Comparison of ENCODE assay signal across 29 cellular contexts in the genomic region with DNA sequence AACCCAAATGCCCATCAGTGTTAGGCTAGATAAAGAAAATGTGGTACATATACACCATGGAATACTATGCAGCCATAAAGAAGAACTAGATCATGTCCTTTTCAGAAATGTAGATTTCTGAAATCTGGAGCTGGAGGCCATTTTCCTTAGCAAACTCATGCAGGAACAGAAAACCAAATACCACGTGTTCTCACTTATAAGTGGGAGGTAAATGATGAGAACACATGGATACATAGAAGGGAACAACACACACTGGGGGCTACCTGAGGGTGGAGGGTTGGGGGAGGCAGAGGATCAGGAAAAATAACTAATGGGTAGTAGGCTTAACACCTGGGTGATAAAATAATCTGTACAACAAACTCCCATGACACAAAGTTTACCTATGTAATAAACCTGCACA.
"Had no signal": no experiment of that assay in that cellular context is flagged by ENCODE, and none has a peak within 500 bp of the region (broad histone marks: within the 10 kb centered on the region; RNA-seq: fewer than 3 reads in every experiment).

No MANE protein-coding gene starts in this region.

- H3K36me3 Mint-ChIP-seq: stimulated activated effector memory CD8-positive, alpha-beta T cell treated with anti-CD3 and anti-CD28 coated beads, Interleukin-12 subunit alpha, Interleukin-12 subunit beta, amount 100 ng/mL, for 72 hours; type B pancreatic cell had no signal

- FAIRE-seq: urothelium cell line had no signal

- H3K4me3 ChIP-seq: stomach, suprapubic skin, testis, thoracic aorta, thyroid gland, tibial artery, tibial nerve, transverse colon, upper lobe of left lung, upper lobe of right lung, uterus, vagina had no signal

- H3K4me3 Mint-ChIP-seq: stimulated activated effector memory CD8-positive, alpha-beta T cell treated with anti-CD3 and anti-CD28 coated beads, Interleukin-12 subunit alpha, Interleukin-12 subunit beta, amount 100 ng/mL, for 72 hours; stimulated activated memory B cell treated with anti-CD40 and anti-IgM and Interleukin-4, amounts not matched to agents 10 μg/mL and 1 μg/mL and 100 μg/mL, for 72 hours; stimulated activated naive B cell treated with anti-CD40 and anti-IgM and Interleukin-4, amounts not matched to agents 10 μg/mL and 1 μg/mL and 100 μg/mL, for 72 hours; stimulated activated naive CD8-positive, alpha-beta T cell treated with anti-CD3 and anti-CD28 coated beads, Interleukin-15, amount 100 ng/mL, for 72 hours; stimulated activated naive CD8-positive, alpha-beta T cell treated with anti-CD3 and anti-CD28 coated beads, Interleukin-15, Interleukin-2, amounts not matched to agents 100 ng/mL and 50 ng/mL, for 24 hours; type B pancreatic cell had no signal

- H3K36me3 ChIP-seq: stomach, suprapubic skin, thoracic aorta, thyroid gland, tibial artery, tibial nerve, transverse colon, upper lobe of left lung, upper lobe of right lung, uterus, vagina had no signal

- H3K4me1 Mint-ChIP-seq: stimulated activated effector memory CD8-positive, alpha-beta T cell treated with anti-CD3 and anti-CD28 coated beads, Interleukin-12 subunit alpha, Interleukin-12 subunit beta, amount 100 ng/mL, for 72 hours; stimulated activated memory B cell treated with anti-CD40 and anti-IgM and Interleukin-4, amounts not matched to agents 10 μg/mL and 1 μg/mL and 100 μg/mL, for 72 hours; stimulated activated naive B cell treated with anti-CD40 and anti-IgM and Interleukin-4, amounts not matched to agents 10 μg/mL and 1 μg/mL and 100 μg/mL, for 72 hours; stimulated activated naive CD8-positive, alpha-beta T cell treated with anti-CD3 and anti-CD28 coated beads, Interleukin-15, amount 100 ng/mL, for 72 hours had no signal

- H3K4me1 ChIP-seq: stomach, suprapubic skin, testis, thyroid gland, tibial artery, tibial nerve, transverse colon, upper lobe of left lung, upper lobe of right lung, uterus, vagina had no signal

- H3K27ac ChIP-seq: stomach, suprapubic skin, thoracic aorta, thyroid gland, tibial artery, transverse colon, upper lobe of left lung, upper lobe of right lung, uterus, vagina had no signal

- H3K27me3 ChIP-seq: stomach, suprapubic skin, testis, thyroid gland, tibial artery, tibial nerve, transverse colon, upper lobe of left lung, uterus, vagina had no signal

- H3K27ac Mint-ChIP-seq: stimulated activated effector memory CD8-positive, alpha-beta T cell treated with anti-CD3 and anti-CD28 coated beads, Interleukin-12 subunit alpha, Interleukin-12 subunit beta, amount 100 ng/mL, for 72 hours; stimulated activated memory B cell treated with anti-CD40 and anti-IgM and Interleukin-4, amounts not matched to agents 10 μg/mL and 1 μg/mL and 100 μg/mL, for 72 hours; stimulated activated naive B cell treated with anti-CD40 and anti-IgM and Interleukin-4, amounts not matched to agents 10 μg/mL and 1 μg/mL and 100 μg/mL, for 72 hours; stimulated activated naive CD8-positive, alpha-beta T cell treated with anti-CD3 and anti-CD28 coated beads, Interleukin-15, amount 100 ng/mL, for 72 hours; stimulated activated naive CD8-positive, alpha-beta T cell treated with anti-CD3 and anti-CD28 coated beads, Interleukin-15, Interleukin-2, amounts not matched to agents 100 ng/mL and 50 ng/mL, for 24 hours; type B pancreatic cell had no signal

- DNase-seq: stimulated activated CD4-positive, alpha-beta T cell treated with anti-CD3 and anti-CD28 coated beads, Interleukin-2, amount 100 ng/mL, for 48 hours; stimulated activated CD4-positive, alpha-beta T cell treated with anti-CD3 and anti-CD28 coated beads, Interleukin-4, amount 100 ng/mL, for 1 hour; stimulated activated CD4-positive, alpha-beta T cell treated with anti-CD3 and anti-CD28 coated beads, Interleukin-4, amount 100 ng/mL, for 24 hours; stimulated activated CD4-positive, alpha-beta T cell treated with anti-CD3 and anti-CD28 coated beads, Interleukin-4, amount 100 ng/mL, for 4 hours; stimulated activated CD8-positive, alpha-beta memory T cell treated with anti-CD3 and anti-CD28 coated beads, Interleukin-4, amount 100 ng/mL, for 48 hours; stimulated activated naive B cell treated with anti-CD40 and anti-IgM and Interleukin-4, amounts not matched to agents 10 μg/mL and 1 μg/mL and 100 μg/mL, for 72 hours; stimulated activated naive CD4-positive, alpha-beta T cell; stimulated activated naive CD4-positive, alpha-beta T cell treated with Interleukin-2 at 50 U/mL for 16 hours; stimulated activated naive CD8-positive, alpha-beta T cell treated with anti-CD3 and anti-CD28 coated beads, Interleukin-15, amount 100 ng/mL, for 72 hours; stimulated activated naive CD8-positive, alpha-beta T cell treated with anti-CD3 and anti-CD28 coated beads, Interleukin-15, Interleukin-2, amounts not matched to agents 100 U/mL and 50 U/mL, for 24 hours; stomach; substantia nigra; testis; thyroid gland; tibial artery; transverse colon; trophoblast cell; upper lobe of left lung; upper lobe of right lung; uterus had no signal

- H3K9me3 ChIP-seq: testis, thoracic aorta, thyroid gland, upper lobe of right lung, vagina had no signal

- ATAC-seq: stimulated activated effector memory CD8-positive, alpha-beta T cell treated with anti-CD3 and anti-CD28 coated beads, Interleukin-12 subunit alpha, Interleukin-12 subunit beta, amount 100 ng/mL, for 72 hours; stimulated activated memory B cell treated with anti-CD40 and anti-IgM and Interleukin-4, amounts not matched to agents 10 μg/mL and 1 μg/mL and 100 μg/mL, for 72 hours; stimulated activated naive B cell treated with anti-CD40 and anti-IgM and Interleukin-4, amounts not matched to agents 10 μg/mL and 1 μg/mL and 100 μg/mL, for 72 hours; stimulated activated naive CD8-positive, alpha-beta T cell treated with anti-CD3 and anti-CD28 coated beads, Interleukin-15, amount 100 ng/mL, for 72 hours; stimulated activated naive CD8-positive, alpha-beta T cell treated with anti-CD3 and anti-CD28 coated beads, Interleukin-15, Interleukin-2, amounts not matched to agents 100 U/mL and 50 U/mL, for 24 hours; upper lobe of right lung had no signal
